In the genomic region with DNA sequence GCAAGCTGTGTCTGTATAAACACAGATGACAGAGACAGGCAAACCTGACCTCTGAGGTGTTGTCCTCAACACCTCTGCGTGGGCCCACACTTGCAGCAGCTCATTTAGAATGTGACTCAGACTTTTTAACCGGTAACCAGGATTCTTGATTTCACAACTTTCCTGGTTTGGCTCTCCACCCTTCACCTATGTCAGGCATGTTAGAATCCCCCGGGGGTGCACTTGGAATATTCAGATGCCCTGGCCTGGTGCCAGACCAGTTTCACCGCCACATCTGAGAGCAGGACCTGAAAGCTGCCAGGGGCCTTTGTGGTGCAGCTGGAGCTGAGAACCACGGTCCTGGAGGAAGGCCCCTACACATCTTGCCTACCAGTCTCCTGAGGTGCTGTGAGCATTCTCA, we compare ENCODE assay signal across 2 cellular contexts.
TF ChIP-seq lines count a peak whose summit lies in the region.

No MANE protein-coding gene starts in this region.

TF ChIP-seq in IMR-90, 13 proteins besides CTCF, POLR2A, EP300 and RAD21:
- peak; percentile 26; the same call in 1 of the 2 replicates for TF ChIP-seq CEBPB (IDR thresholded peaks at IDR 0.05; ENCODE audit: low read depth, low read length)
- no peak for TF ChIP-seq BHLHE40 (IDR thresholded peaks at IDR 0.05; ENCODE audit: low read depth, low read length)

TF ChIP-seq in GM12878, 131 proteins besides CTCF, POLR2A, EP300 and RAD21:
- 0 out of 2 replicates have a peak, but pooled peaks have one; percentile 17 for TF ChIP-seq IKZF1 (conservative IDR thresholded peaks at IDR 0.05)
- TF ChIP-seq, protein P1, sequence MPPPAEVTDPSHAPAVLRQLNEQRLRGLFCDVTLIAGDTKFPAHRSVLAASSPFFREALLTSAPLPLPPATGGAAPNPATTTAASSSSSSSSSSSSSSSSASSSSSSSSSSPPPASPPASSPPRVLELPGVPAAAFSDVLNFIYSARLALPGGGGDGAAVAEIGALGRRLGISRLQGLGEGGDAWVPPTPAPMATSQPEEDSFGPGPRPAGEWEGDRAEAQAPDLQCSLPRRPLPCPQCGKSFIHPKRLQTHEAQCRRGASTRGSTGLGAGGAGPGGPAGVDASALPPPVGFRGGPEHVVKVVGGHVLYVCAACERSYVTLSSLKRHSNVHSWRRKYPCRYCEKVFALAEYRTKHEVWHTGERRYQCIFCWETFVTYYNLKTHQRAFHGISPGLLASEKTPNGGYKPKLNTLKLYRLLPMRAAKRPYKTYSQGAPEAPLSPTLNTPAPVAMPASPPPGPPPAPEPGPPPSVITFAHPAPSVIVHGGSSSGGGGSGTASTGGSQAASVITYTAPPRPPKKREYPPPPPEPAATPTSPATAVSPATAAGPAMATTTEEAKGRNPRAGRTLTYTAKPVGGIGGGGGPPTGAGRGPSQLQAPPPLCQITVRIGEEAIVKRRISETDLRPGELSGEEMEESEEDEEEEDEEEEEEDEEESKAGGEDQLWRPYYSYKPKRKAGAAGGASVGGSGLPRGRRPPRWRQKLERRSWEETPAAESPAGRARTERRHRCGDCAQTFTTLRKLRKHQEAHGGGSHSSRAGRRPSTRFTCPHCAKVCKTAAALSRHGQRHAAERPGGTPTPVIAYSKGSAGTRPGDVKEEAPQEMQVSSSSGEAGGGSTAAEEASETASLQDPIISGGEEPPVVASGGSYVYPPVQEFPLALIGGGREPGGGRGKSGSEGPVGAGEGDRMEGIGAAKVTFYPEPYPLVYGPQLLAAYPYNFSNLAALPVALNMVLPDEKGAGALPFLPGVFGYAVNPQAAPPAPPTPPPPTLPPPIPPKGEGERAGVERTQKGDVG (CRISPR knock-in tag; IDR thresholded peaks at IDR 0.05) = no peak
